ENCODE assay signal across 31 cellular contexts in the genomic region with DNA sequence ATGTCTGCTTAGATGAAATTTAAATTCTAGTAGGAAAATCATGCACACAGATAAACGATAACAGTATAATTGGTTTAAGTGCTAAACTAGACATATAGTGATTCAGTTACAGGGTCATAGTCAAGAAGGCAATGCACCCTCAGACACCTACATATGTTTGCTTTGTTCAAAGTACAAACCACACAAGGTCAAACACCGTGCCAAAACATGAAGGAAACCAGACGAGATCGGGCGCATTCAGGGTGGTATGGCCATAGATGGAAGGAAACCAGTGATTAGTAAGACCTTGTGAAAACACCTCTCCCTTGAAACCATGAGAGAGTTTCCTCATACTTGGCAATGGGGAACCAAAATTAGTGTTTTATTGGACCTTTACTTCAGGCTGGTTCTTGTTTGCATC.
"Had no signal": no experiment of that assay in that cellular context is flagged by ENCODE, and none has a peak within 500 bp of the region (broad histone marks: within the 10 kb centered on the region; RNA-seq: fewer than 3 reads in every experiment).

No MANE protein-coding gene starts in this region.

- H3K36me3 ChIP-seq: cardiac muscle cell, heart left ventricle, pancreas, spleen, transverse colon had no signal

- H3K4me3 Mint-ChIP-seq: activated naive CD8-positive, alpha-beta T cell; immature natural killer cell; memory B cell; naive thymus-derived CD8-positive, alpha-beta T cell; neural crest cell had no signal

- H3K4me1 Mint-ChIP-seq: immature natural killer cell; memory B cell; naive thymus-derived CD8-positive, alpha-beta T cell had no signal

- H3K9me3 ChIP-seq: heart left ventricle, pancreas, spleen, testis, transverse colon had no signal

- H3K4me1 ChIP-seq: heart left ventricle, pancreas, spleen, testis had no signal

- H3K4me3 ChIP-seq: cardiac muscle cell, coronary artery, dorsolateral prefrontal cortex, heart left ventricle, pancreas, spleen, testis, transverse colon had no signal

- H3K27me3 ChIP-seq: cardiac muscle cell, dorsolateral prefrontal cortex, heart left ventricle, pancreas, spleen, testis, transverse colon had no signal

- FAIRE-seq: kidney, pancreas, TTC549 had no signal

- ATAC-seq: heart left ventricle; naive thymus-derived CD8-positive, alpha-beta T cell; pancreas; right cardiac atrium had no signal

- DNase-seq: activated CD4-positive, alpha-beta T cell treated with anti-CD3 and anti-CD28 coated beads for 4 hours; activated CD4-positive, alpha-beta T cell treated with anti-CD3 and anti-CD28 coated beads, Interleukin-2, amount 50 U/mL, for 48 hours; activated CD8-positive, alpha-beta memory T cell treated with anti-CD3 and anti-CD28 coated beads for 24 hours; activated effector memory CD4-positive, alpha-beta T cell treated with Interleukin-2 at 50 U/mL for 16 hours; activated naive CD4-positive, alpha-beta T cell treated with Interleukin-2 at 50 U/mL for 16 hours; anterior cingulate cortex; cerebellar nuclear complex; dorsolateral prefrontal cortex; effector memory CD4-positive, alpha-beta T cell; foreskin fibroblast; heart left ventricle; hypothalamus; immature natural killer cell; kidney; midbrain; naive thymus-derived CD8-positive, alpha-beta T cell; nucleus accumbens; pancreas; right cardiac atrium; spleen; stimulated activated CD4-positive, alpha-beta T cell treated with anti-CD3 and anti-CD28 coated beads, Interleukin-2, amount 100 ng/mL, for 48 hours; stimulated activated naive CD4-positive, alpha-beta T cell treated with Interleukin-2 at 50 U/mL for 16 hours; testis; transverse colon had no signal

- H3K27ac ChIP-seq: cardiac muscle cell, coronary artery, dorsolateral prefrontal cortex, heart left ventricle, pancreas, spleen, testis, transverse colon, VCaP had no signal

- H3K27me3 Mint-ChIP-seq: activated naive CD8-positive, alpha-beta T cell; memory B cell; naive thymus-derived CD8-positive, alpha-beta T cell had no signal

- H3K27ac Mint-ChIP-seq: activated naive CD8-positive, alpha-beta T cell; immature natural killer cell; memory B cell; naive thymus-derived CD8-positive, alpha-beta T cell had no signal

- H3K36me3 Mint-ChIP-seq: activated naive CD8-positive, alpha-beta T cell; immature natural killer cell; memory B cell; naive thymus-derived CD8-positive, alpha-beta T cell had no signal
